1 cellular context compared by ENCODE assay signal in the genomic region with DNA sequence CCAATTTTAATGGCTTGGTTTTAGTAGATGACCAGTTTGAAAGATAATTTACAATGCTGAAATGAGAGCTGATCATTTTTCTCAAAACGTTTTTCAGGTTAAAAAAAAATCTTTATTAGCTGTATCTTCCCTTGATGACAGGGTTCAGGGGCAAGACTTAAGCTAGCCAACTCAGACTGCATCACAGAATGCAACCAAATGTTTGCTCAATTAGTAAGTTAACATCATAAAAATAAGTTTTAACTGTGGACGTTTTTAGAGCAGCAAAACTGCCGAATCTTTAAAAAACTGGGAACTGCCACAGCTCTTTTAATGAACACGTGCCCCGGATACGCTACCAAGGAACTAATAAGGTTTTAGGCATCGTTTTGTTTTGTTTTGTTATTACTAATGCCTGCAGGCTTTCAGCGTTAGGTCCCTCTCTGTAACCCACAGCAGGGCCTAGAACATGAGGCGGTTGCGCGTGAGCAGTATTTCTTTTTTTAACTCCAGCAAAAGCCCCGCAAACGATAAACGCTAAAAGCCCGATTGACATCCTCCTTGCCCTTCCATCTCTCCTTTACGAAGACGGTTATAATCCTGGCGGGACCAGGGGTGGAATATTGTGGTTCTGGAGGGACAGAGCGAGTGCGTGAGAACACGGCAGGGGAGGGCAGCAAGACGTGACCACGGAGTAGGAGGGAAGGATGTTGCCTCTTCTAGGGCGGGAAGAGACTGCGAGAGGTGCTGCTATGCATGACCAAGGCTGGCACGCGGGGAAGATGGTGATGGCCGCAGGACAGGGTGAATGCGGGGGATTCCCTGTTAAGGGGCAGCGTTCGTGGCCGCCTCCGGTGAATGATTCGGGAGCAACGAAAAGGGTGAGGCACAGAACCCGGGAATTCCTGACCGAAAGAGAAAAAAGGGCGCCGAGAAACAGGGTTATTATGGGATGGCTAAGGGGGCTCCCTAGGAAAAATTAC.
TF ChIP-seq lines count a peak whose summit lies in the region.

No MANE protein-coding gene starts in this region.

TF ChIP-seq in HepG2, 621 proteins besides CTCF, POLR2A, EP300 and RAD21 (continued from another document):
- TF ChIP-seq JUN (CRISPR knock-in tag; IDR thresholded peaks at IDR 0.05) = peak; percentile 20; the same call in 1 of the 2 replicates
- no peak for TF ChIP-seq KLF6 (CRISPR knock-in tag; IDR thresholded peaks at IDR 0.05)
- 0 out of 2 replicates have a peak, but pooled peaks have one; percentile 13 for TF ChIP-seq STAG1 (CRISPR knock-in tag; IDR thresholded peaks at IDR 0.05)
- TF ChIP-seq, protein P1, sequence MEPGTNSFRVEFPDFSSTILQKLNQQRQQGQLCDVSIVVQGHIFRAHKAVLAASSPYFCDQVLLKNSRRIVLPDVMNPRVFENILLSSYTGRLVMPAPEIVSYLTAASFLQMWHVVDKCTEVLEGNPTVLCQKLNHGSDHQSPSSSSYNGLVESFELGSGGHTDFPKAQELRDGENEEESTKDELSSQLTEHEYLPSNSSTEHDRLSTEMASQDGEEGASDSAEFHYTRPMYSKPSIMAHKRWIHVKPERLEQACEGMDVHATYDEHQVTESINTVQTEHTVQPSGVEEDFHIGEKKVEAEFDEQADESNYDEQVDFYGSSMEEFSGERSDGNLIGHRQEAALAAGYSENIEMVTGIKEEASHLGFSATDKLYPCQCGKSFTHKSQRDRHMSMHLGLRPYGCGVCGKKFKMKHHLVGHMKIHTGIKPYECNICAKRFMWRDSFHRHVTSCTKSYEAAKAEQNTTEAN (CRISPR knock-in tag; conservative IDR thresholded peaks at IDR 0.05) = peak; percentile 27; the same call in 1 of the 2 replicates
- TF ChIP-seq HDAC2 (CRISPR knock-in tag; IDR thresholded peaks at IDR 0.05) = no peak
- TF ChIP-seq, protein P2, sequence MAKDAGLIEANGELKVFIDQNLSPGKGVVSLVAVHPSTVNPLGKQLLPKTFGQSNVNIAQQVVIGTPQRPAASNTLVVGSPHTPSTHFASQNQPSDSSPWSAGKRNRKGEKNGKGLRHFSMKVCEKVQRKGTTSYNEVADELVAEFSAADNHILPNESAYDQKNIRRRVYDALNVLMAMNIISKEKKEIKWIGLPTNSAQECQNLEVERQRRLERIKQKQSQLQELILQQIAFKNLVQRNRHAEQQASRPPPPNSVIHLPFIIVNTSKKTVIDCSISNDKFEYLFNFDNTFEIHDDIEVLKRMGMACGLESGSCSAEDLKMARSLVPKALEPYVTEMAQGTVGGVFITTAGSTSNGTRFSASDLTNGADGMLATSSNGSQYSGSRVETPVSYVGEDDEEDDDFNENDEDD (CRISPR knock-in tag; IDR thresholded peaks at IDR 0.05; ENCODE audit: borderline replicate concordance) = peak; percentile 70
- TF ChIP-seq ZNF674 (CRISPR knock-in tag; IDR thresholded peaks at IDR 0.05; ENCODE audit: low read depth) = 0 out of 2 replicates have a peak, but pooled peaks have one; percentile 72
- no peak; the same call in 1 of the 2 replicates for TF ChIP-seq HES4 (CRISPR knock-in tag; IDR thresholded peaks at IDR 0.05; ENCODE audit: borderline replicate concordance)
- no peak for TF ChIP-seq POLR2AphosphoS5 (IDR thresholded peaks at IDR 0.05; ENCODE audit: low read depth, low read length)
- TF ChIP-seq, protein P3, sequence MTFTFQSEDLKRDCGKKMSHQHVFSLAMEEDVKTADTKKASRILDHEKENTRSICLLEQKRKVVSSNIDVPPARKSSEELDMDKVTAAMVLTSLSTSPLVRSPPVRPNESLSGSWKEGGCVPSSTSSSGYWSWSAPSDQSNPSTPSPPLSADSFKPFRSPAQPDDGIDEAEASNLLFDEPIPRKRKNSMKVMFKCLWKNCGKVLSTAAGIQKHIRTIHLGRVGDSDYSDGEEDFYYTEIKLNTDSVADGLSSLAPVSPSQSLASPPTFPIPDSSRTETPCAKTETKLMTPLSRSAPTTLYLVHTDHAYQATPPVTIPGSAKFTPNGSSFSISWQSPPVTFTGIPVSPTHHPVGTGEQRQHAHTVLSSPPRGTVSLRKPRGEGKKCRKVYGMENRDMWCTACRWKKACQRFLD (CRISPR knock-in tag; IDR thresholded peaks at IDR 0.05; ENCODE audit: borderline replicate concordance) = peak; percentile 10; the same call in 1 of the 2 replicates
- TF ChIP-seq ZNF747 (CRISPR knock-in tag; IDR thresholded peaks at IDR 0.05; ENCODE audit: borderline replicate concordance) = peak; percentile 62; the same call in 1 of the 2 replicates
- peak; percentile 76 for TF ChIP-seq ZC3H13 (CRISPR knock-in tag; IDR thresholded peaks at IDR 0.05)
- no peak for TF ChIP-seq RELA (CRISPR knock-in tag; IDR thresholded peaks at IDR 0.05)
- TF ChIP-seq ZNF761 (CRISPR knock-in tag; conservative IDR thresholded peaks at IDR 0.05) = peak; percentile 72; the same call in 1 of the 2 replicates
